Comparison of ENCODE assay signal across 2 cellular contexts in the genomic region with DNA sequence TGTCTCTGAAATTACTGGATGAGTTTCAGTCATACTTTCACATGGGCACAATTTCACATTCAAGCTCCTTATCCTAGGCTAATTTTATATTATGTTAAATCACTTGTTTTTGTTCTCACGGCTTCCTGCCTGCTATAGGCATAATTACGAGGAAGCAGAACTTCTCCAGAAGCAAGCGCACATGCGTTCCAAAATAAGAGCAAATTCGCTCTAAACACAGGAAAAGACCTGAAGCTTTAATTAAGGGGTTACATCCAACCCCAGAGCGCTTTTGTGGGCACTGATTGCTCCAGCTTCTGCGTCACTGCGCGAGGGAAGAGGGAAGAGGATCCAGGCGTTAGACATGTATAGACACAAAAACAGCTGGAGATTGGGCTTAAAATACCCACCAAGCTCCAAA.
TF ChIP-seq lines count a peak whose summit lies in the region.

TSS of gene CORT (plus strand) at position 301 of the 400 bp plus-strand sequence. CDS start 193 bp downstream, outside the sequence.

TF ChIP-seq in SK-N-SH, 30 proteins besides CTCF, POLR2A, EP300 and RAD21 (continued from another document):
- TF ChIP-seq RFX5 (IDR thresholded peaks at IDR 0.05; ENCODE audit: low read length) (no peak), YY1 (IDR thresholded peaks at IDR 0.05; ENCODE audit: low read depth) (no peak), FOXM1 (IDR thresholded peaks at IDR 0.05; ENCODE audit: low read depth) (no peak), FOSL2 (IDR thresholded peaks at IDR 0.05; ENCODE audit: borderline replicate concordance, low read depth) (no peak), NRF1 (IDR thresholded peaks at IDR 0.05; ENCODE audit: low read depth, low read length) (no peak), TAF1 (IDR thresholded peaks at IDR 0.05; ENCODE audit: borderline replicate concordance, low read depth, low read length) (no peak), TEAD4 (IDR thresholded peaks at IDR 0.05; ENCODE audit: borderline replicate concordance, insufficient read depth) (no peak), CHD2 (IDR thresholded peaks at IDR 0.05; ENCODE audit: low read length, partially characterized antibody) (no peak), JUND (IDR thresholded peaks at IDR 0.05) (no peak)
- TF ChIP-seq, protein P1, sequence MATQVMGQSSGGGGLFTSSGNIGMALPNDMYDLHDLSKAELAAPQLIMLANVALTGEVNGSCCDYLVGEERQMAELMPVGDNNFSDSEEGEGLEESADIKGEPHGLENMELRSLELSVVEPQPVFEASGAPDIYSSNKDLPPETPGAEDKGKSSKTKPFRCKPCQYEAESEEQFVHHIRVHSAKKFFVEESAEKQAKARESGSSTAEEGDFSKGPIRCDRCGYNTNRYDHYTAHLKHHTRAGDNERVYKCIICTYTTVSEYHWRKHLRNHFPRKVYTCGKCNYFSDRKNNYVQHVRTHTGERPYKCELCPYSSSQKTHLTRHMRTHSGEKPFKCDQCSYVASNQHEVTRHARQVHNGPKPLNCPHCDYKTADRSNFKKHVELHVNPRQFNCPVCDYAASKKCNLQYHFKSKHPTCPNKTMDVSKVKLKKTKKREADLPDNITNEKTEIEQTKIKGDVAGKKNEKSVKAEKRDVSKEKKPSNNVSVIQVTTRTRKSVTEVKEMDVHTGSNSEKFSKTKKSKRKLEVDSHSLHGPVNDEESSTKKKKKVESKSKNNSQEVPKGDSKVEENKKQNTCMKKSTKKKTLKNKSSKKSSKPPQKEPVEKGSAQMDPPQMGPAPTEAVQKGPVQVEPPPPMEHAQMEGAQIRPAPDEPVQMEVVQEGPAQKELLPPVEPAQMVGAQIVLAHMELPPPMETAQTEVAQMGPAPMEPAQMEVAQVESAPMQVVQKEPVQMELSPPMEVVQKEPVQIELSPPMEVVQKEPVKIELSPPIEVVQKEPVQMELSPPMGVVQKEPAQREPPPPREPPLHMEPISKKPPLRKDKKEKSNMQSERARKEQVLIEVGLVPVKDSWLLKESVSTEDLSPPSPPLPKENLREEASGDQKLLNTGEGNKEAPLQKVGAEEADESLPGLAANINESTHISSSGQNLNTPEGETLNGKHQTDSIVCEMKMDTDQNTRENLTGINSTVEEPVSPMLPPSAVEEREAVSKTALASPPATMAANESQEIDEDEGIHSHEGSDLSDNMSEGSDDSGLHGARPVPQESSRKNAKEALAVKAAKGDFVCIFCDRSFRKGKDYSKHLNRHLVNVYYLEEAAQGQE (IDR thresholded peaks at IDR 0.05; ENCODE audit: low read depth, low read length): no peak
- TF ChIP-seq, protein P2, sequence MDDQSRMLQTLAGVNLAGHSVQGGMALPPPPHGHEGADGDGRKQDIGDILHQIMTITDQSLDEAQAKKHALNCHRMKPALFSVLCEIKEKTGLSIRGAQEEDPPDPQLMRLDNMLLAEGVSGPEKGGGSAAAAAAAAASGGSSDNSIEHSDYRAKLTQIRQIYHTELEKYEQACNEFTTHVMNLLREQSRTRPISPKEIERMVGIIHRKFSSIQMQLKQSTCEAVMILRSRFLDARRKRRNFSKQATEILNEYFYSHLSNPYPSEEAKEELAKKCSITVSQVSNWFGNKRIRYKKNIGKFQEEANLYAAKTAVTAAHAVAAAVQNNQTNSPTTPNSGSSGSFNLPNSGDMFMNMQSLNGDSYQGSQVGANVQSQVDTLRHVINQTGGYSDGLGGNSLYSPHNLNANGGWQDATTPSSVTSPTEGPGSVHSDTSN (IDR thresholded peaks at IDR 0.05): no peak

TF ChIP-seq in SK-N-SH treated with all-trans-retinoic acid at 6 μM for 48 hours, 23 proteins besides CTCF, POLR2A, EP300 and RAD21 (continued from another document):
- TF ChIP-seq, protein P3, sequence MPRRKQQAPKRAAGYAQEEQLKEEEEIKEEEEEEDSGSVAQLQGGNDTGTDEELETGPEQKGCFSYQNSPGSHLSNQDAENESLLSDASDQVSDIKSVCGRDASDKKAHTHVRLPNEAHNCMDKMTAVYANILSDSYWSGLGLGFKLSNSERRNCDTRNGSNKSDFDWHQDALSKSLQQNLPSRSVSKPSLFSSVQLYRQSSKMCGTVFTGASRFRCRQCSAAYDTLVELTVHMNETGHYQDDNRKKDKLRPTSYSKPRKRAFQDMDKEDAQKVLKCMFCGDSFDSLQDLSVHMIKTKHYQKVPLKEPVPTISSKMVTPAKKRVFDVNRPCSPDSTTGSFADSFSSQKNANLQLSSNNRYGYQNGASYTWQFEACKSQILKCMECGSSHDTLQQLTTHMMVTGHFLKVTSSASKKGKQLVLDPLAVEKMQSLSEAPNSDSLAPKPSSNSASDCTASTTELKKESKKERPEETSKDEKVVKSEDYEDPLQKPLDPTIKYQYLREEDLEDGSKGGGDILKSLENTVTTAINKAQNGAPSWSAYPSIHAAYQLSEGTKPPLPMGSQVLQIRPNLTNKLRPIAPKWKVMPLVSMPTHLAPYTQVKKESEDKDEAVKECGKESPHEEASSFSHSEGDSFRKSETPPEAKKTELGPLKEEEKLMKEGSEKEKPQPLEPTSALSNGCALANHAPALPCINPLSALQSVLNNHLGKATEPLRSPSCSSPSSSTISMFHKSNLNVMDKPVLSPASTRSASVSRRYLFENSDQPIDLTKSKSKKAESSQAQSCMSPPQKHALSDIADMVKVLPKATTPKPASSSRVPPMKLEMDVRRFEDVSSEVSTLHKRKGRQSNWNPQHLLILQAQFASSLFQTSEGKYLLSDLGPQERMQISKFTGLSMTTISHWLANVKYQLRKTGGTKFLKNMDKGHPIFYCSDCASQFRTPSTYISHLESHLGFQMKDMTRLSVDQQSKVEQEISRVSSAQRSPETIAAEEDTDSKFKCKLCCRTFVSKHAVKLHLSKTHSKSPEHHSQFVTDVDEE (CRISPR knock-in tag; IDR thresholded peaks at IDR 0.05): no peak
- no peak for TF ChIP-seq PPARA (CRISPR knock-in tag; IDR thresholded peaks at IDR 0.05; ENCODE audit: borderline replicate concordance)
- TF ChIP-seq GLIS3 (CRISPR knock-in tag; IDR thresholded peaks at IDR 0.05): no peak
- TF ChIP-seq BACH2 (CRISPR knock-in tag; IDR thresholded peaks at IDR 0.05; ENCODE audit: borderline replicate concordance): no peak
- no peak for TF ChIP-seq TCF4 (CRISPR knock-in tag; IDR thresholded peaks at IDR 0.05; ENCODE audit: borderline replicate concordance)
- no peak for TF ChIP-seq ZFP3 (CRISPR knock-in tag; IDR thresholded peaks at IDR 0.05)
- no peak for TF ChIP-seq ZNF70 (CRISPR knock-in tag; IDR thresholded peaks at IDR 0.05)
- no peak for TF ChIP-seq OSR1 (CRISPR knock-in tag; IDR thresholded peaks at IDR 0.05)
- TF ChIP-seq ESRRG (CRISPR knock-in tag; IDR thresholded peaks at IDR 0.05): no peak
- TF ChIP-seq ZFP30 (CRISPR knock-in tag; IDR thresholded peaks at IDR 0.05): no peak
